In the genomic region with DNA sequence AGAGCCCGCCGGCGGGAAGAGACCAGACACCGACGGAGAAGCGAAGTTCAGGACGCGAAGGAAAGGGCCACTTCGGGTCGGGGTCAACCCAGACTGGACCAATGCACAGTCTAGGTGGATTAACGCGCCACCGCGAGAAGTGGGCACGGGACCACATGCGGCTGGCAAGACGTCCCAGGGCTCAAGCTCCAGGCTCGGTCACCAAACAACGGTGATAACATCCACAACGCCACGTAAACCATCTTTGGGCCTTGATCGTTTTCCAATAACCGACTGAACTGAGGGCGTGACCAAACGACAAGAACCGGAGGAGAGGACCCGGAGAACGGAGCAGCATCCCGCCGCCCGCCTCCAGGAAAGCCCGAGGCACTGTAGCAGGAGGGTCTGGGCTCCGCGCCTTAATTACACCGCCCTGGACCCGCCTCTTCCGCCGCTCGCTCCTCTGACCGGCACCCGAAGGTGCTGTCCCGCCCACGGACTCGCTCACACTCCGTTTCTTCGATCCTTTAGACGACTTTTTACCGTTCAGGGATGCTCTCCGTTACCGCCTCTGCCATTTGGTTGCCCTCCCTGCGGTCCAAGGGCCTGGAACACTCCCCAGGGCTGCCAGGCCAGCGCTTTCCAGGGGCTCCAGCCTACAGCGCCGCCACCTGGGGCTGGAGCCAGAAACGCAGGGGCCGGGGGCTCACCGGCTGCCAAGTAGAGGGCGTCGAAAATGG, we compare ENCODE assay signal across 8 cellular contexts. TPM values are rescaled to one million over a fixed set of nuclear protein-coding genes. Genes with fewer than 3 reads are reported as not detected.
A peak's percentile ranks its signal among the peaks of the same experiment; 100 is the strongest.
DNase-seq lines count a peak whose midpoint lies in the region; ATAC-seq, FAIRE-seq and TF ChIP-seq lines count a peak whose summit lies in the region.

No MANE protein-coding gene starts in this region.

- H3K27ac Mint-ChIP-seq in activated naive CD4-positive, alpha-beta T cell treated with anti-CD3 and anti-CD28 coated beads, Interleukin-2, amount 50 U/mL, for 24 hours: no peak overlapping the region

- H3K9me3 ChIP-seq in cardiac muscle cell (ENCODE audit: low read depth): no peaks in the 10 kb centered on the region

- H3K36me3 ChIP-seq in cardiac muscle cell: no peaks in the 10 kb centered on the region

- TF ChIP-seq CTCF in cardiac muscle cell (IDR thresholded peaks at IDR 0.05; ENCODE audit: low read depth, low read length): peak; percentile 70

- TF ChIP-seq POLR2A in Raji (IDR thresholded peaks at IDR 0.05; ENCODE audit: insufficient read depth, low read depth, low read length): peak; percentile 100

- no peaks in the 10 kb centered on the region for H3K27me3 ChIP-seq in cardiac muscle cell

- peak; percentile 79 for FAIRE-seq in HTR-8/SVneo (lab: Jason Lieb, UNC)
- no peak for FAIRE-seq in urothelium cell line (lab: Jason Lieb, UNC)

- peak; percentile 71 for DNase-seq in DMS79 treated with DMSO at 0.1 percent for 48 hours (lab: John Stamatoyannopoulos, UW)
- peak; percentile 68 for DNase-seq in HTR-8/SVneo (ENCODE audit: insufficient read length, low spot score)
- peak; percentile 67 to 69 for DNase-seq in cardiac muscle cell (ENCODE audit: low read depth in 1 of 2, low spot score in 1 of 2)
- peak in 9 of 10 donors; percentile 32 to 91 (median 51) for DNase-seq in posterior cingulate gyrus
- peak; percentile 87 for DNase-seq in urothelium cell line (ENCODE audit: low spot score)

- peaks cover 38% of the 10 kb centered on the region for H3K27me3 Mint-ChIP-seq in activated naive CD4-positive, alpha-beta T cell treated with anti-CD3 and anti-CD28 coated beads, Interleukin-2, amount 50 U/mL, for 24 hours

- H3K4me1 Mint-ChIP-seq in activated naive CD4-positive, alpha-beta T cell treated with anti-CD3 and anti-CD28 coated beads, Interleukin-2, amount 50 U/mL, for 24 hours: peaks cover 16% of the 10 kb centered on the region

- H3K27ac ChIP-seq in cardiac muscle cell: no peak overlapping the region

- H3K4me1 ChIP-seq in cardiac muscle cell (ENCODE audit: low read depth): no peaks in the 10 kb centered on the region

- H3K9me3 Mint-ChIP-seq in activated naive CD4-positive, alpha-beta T cell treated with anti-CD3 and anti-CD28 coated beads, Interleukin-2, amount 50 U/mL, for 24 hours: no peaks in the 10 kb centered on the region

- H3K4me3 ChIP-seq in cardiac muscle cell: peak overlapping the region; percentile 51

- intact Hi-C loops in posterior cingulate gyrus (cut with DNase I): no loop called here

- ATAC-seq in GM21423 (IDR thresholded peaks at IDR 0.05; ENCODE audit: unreplicated experiment): peak; percentile 97

- H3K4me3 Mint-ChIP-seq in activated naive CD4-positive, alpha-beta T cell treated with anti-CD3 and anti-CD28 coated beads, Interleukin-2, amount 50 U/mL, for 24 hours: peak overlapping the region; percentile 91

- no peaks in the 10 kb centered on the region for H3K36me3 Mint-ChIP-seq in activated naive CD4-positive, alpha-beta T cell treated with anti-CD3 and anti-CD28 coated beads, Interleukin-2, amount 50 U/mL, for 24 hours

RNA-seq across cellular contexts. Expression of gene DPPA5, which starts 44.1 kb away (rescaled TPM):
- not detected in 2 replicates for total RNA-seq in cardiac muscle cell
- polyA plus RNA-seq in cardiac muscle cell: not detected in 2 replicates

RNA-seq across cellular contexts. Expression of gene KHDC1, which starts 46.9 kb away (rescaled TPM):
- 8.0 and 11.8 TPM in 2 replicates for total RNA-seq in cardiac muscle cell
- 17.1 and 25.3 TPM in 2 replicates for polyA plus RNA-seq in cardiac muscle cell

RNA-seq across cellular contexts. Expression of gene KHDC3L, which starts 52.5 kb away (rescaled TPM):
- total RNA-seq in cardiac muscle cell: 0.86 and 1.2 TPM in 2 replicates
- polyA plus RNA-seq in cardiac muscle cell: 0.35 TPM in 1 of 2 replicates, not detected in the other

RNA-seq across cellular contexts. Expression of gene OOEP, which starts 59.8 kb away (rescaled TPM):
- not detected in 2 replicates for total RNA-seq in cardiac muscle cell
- polyA plus RNA-seq in cardiac muscle cell: not detected in 2 replicates
